13 cellular contexts compared by ENCODE assay signal in the genomic region with DNA sequence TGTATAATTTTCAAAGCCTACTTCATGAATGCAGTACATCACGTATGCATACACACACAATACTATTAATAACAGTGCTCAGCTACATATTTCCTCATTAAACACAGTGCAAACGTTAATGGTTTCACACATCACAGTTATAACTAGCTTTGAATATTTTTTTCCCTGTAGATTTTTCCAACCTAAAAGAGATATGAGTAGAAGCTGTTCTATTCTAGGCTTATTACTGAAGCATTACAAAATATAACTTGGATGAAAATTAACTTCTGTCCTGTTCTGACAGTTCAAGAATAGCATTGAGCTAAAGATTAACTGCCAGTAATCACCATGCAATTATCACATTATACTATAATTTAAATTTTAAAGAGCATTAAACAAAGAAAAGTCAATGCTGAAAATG. TPM values are rescaled to one million over a fixed set of nuclear protein-coding genes. Genes with fewer than 3 reads are reported as not detected.
DNase-seq lines count a peak whose midpoint lies in the region; ATAC-seq and TF ChIP-seq lines count a peak whose summit lies in the region.
"Had no signal": no experiment of that assay in that cellular context is flagged by ENCODE, and none has a peak within 500 bp of the region (broad histone marks: within the 10 kb centered on the region; RNA-seq: fewer than 3 reads in every experiment).

No MANE protein-coding gene starts in this region.

- H3K27me3 ChIP-seq in OCI-LY1 (ENCODE audit: insufficient read depth, low read length) (no peaks in the 10 kb centered on the region), rectal smooth muscle tissue (ENCODE audit: control insufficient read depth, insufficient read depth, low read length) (no peaks in the 10 kb centered on the region), brain microvascular endothelial cell (replicated peaks) (no peaks in the 10 kb centered on the region)
- H3K27me3 ChIP-seq: cardiac muscle cell had no signal

- no peak overlapping the region for H2AFZ ChIP-seq in OCI-LY1 (ENCODE audit: low read length)

- in situ Hi-C loops in brain microvascular endothelial cell (cut with HindIII; ENCODE audit: low pct_ligation_motif_present, low sequenced_read_pairs), result no loop called here

- H3K36me3 ChIP-seq in OCI-LY1 (ENCODE audit: insufficient read depth, low read length) (peaks cover 18% of the 10 kb centered on the region), rectal smooth muscle tissue (ENCODE audit: control insufficient read depth, insufficient read depth, low read length) (no peaks in the 10 kb centered on the region), brain microvascular endothelial cell (replicated peaks) (no peaks in the 10 kb centered on the region)

- TF ChIP-seq CTCF in OCI-LY1 (IDR thresholded peaks at IDR 0.05; ENCODE audit: low read length) (no peak), brain microvascular endothelial cell (IDR thresholded peaks at IDR 0.05; ENCODE audit: low read depth, low read length, missing control alignments) (no peak)

- H3K9ac ChIP-seq in OCI-LY1 (ENCODE audit: low read length) (no peak overlapping the region), rectal smooth muscle tissue (ENCODE audit: low read length) (no peak overlapping the region)

- H3K9me2 ChIP-seq in OCI-LY1 (ENCODE audit: low read depth, low read length), result no peaks in the 10 kb centered on the region

- no peaks in the 10 kb centered on the region for H3F3A ChIP-seq in OCI-LY1 (ENCODE audit: insufficient read depth, low read length)

- no peak overlapping the region for H3K4me2 ChIP-seq in OCI-LY1 (ENCODE audit: low read length)

- H3K4me1 ChIP-seq in OCI-LY1 (ENCODE audit: insufficient read depth, low read length, severe bottlenecking), result peaks cover 42% of the 10 kb centered on the region
- no peaks in the 10 kb centered on the region for H3K4me1 ChIP-seq in rectal smooth muscle tissue (ENCODE audit: control insufficient read depth, insufficient read depth, low read length)

- no peak overlapping the region for H3K4me3 ChIP-seq in OCI-LY1 (ENCODE audit: low read depth, low read length, poor library complexity, severe bottlenecking)
- H3K4me3 ChIP-seq in rectal smooth muscle tissue (ENCODE audit: low read length), result no peak overlapping the region
- H3K4me3 ChIP-seq in brain microvascular endothelial cell (ENCODE audit: low read depth, low read length), result no peak overlapping the region
- H3K4me3 ChIP-seq: cardiac muscle cell had no signal

- no peaks in the 10 kb centered on the region for H4K20me1 ChIP-seq in OCI-LY1 (ENCODE audit: insufficient read depth, low read length)

- DNase-seq in brain microvascular endothelial cell (no peak), NCI-H2029 treated with DMSO at 0.1 percent for 48 hours (lab: John Stamatoyannopoulos, UW) (no peak), NCI-H128 (lab: John Stamatoyannopoulos, UW; ENCODE audit: unreplicated experiment) (no peak)
- DNase-seq: GDM1; naive thymus-derived CD4-positive, alpha-beta T cell; NCI-H1417 treated with DMSO at 0.1 percent for 48 hours; NCI-H82 had no signal

- ATAC-seq in GM19025 (IDR thresholded peaks at IDR 0.05; ENCODE audit: low read depth, unreplicated experiment) (peak; percentile 21), HG02588 (IDR thresholded peaks at IDR 0.05; ENCODE audit: unreplicated experiment) (peak; percentile 7), esophagus mucosa (no peak)
- ATAC-seq: naive thymus-derived CD4-positive, alpha-beta T cell had no signal

- peaks cover 68% of the 10 kb centered on the region for H3K79me2 ChIP-seq in OCI-LY1 (ENCODE audit: insufficient read depth, low read length)

- H3K27ac ChIP-seq in OCI-LY1 (ENCODE audit: low read depth, low read length, poor library complexity, severe bottlenecking), result peak overlapping the region; percentile 29
- H3K27ac ChIP-seq in rectal smooth muscle tissue (ENCODE audit: low read depth, low read length), result peak overlapping the region; percentile 40
- no peak overlapping the region for H3K27ac ChIP-seq in brain microvascular endothelial cell

- H3K9me3 ChIP-seq in OCI-LY1 (ENCODE audit: low read length), result no peaks in the 10 kb centered on the region

RNA-seq across cellular contexts. Expression of a gene that starts 6.2 kb away (rescaled TPM):
- total RNA-seq in esophagus mucosa, result 22.0 TPM
